Comparison of ENCODE assay signal across 9 cellular contexts in the genomic region with DNA sequence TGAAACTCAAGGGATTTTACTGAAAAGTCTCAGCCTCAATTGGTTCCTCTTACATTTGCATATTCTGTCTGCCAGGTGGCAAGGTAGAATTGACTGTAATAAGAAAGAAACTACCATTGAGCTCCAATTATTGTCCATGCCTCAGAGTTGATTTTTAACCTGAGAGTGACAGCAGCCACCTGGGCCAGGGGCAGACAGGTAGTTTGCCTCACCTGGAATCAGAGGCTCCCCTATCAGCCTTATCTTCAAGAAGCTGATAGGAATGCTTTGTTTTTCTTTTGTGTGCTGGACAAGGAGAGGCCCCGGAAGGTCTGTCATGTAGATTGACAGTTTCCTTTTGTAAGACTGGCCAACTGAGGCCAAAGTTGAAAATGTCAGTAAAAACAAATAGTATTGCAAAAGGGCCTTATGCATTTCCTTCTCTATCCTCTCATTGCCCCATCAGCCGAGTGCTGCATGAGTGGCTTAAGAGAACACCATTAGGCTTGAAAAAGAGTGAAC. TPM values are rescaled to one million over a fixed set of nuclear protein-coding genes. Genes with fewer than 3 reads are reported as not detected.
DNase-seq lines count a peak whose midpoint lies in the region; ATAC-seq and TF ChIP-seq lines count a peak whose summit lies in the region.
"Had no signal": no experiment of that assay in that cellular context is flagged by ENCODE, and none has a peak within 500 bp of the region (broad histone marks: within the 10 kb centered on the region; RNA-seq: fewer than 3 reads in every experiment).

No MANE protein-coding gene starts in this region.

- ATAC-seq in HG03432 (IDR thresholded peaks at IDR 0.05; ENCODE audit: unreplicated experiment), result peak; percentile 67
- peak; percentile 88 for ATAC-seq in stimulated activated memory B cell treated with anti-CD40 and anti-IgM and Interleukin-4, amounts not matched to agents 10 μg/mL and 1 μg/mL and 100 μg/mL, for 72 hours

- H3K4me3 Mint-ChIP-seq in activated CD4-positive, alpha-beta T cell treated with anti-CD3 and anti-CD28 coated beads, Interleukin-2, amount 10 ng/mL, durations not matched to agents 24 days and 14 days, result peak overlapping the region; percentile 61
- H3K4me3 Mint-ChIP-seq in stimulated activated memory B cell treated with anti-CD40 and anti-IgM and Interleukin-4, amounts not matched to agents 10 μg/mL and 1 μg/mL and 100 μg/mL, for 72 hours, result peak overlapping the region; percentile 66
- H3K4me3 Mint-ChIP-seq in mesothelial cell of epicardium, result no peak overlapping the region
- H3K4me3 Mint-ChIP-seq in endothelial cell (ENCODE audit: unreplicated experiment), result no peak overlapping the region

- peak overlapping the region; percentile 45 to 60 for H3K27ac ChIP-seq in coronary artery
- H3K27ac ChIP-seq: VCaP had no signal

- no peak for TF ChIP-seq CTCF in coronary artery (IDR thresholded peaks at IDR 0.05)
- TF ChIP-seq CTCF in mesothelial cell of epicardium (IDR thresholded peaks at IDR 0.05; ENCODE audit: unreplicated experiment), result no peak
- no peak for TF ChIP-seq CTCF in endothelial cell (IDR thresholded peaks at IDR 0.05; ENCODE audit: unreplicated experiment)

- H3K4me1 Mint-ChIP-seq in activated CD4-positive, alpha-beta T cell treated with anti-CD3 and anti-CD28 coated beads, Interleukin-2, amount 10 ng/mL, durations not matched to agents 24 days and 14 days, result peaks cover 85% of the 10 kb centered on the region
- H3K4me1 Mint-ChIP-seq in stimulated activated memory B cell treated with anti-CD40 and anti-IgM and Interleukin-4, amounts not matched to agents 10 μg/mL and 1 μg/mL and 100 μg/mL, for 72 hours, result peaks cover 73% of the 10 kb centered on the region
- no peaks in the 10 kb centered on the region for H3K4me1 Mint-ChIP-seq in mesothelial cell of epicardium
- peaks cover 30% of the 10 kb centered on the region for H3K4me1 Mint-ChIP-seq in endothelial cell (ENCODE audit: unreplicated experiment)

- no peak overlapping the region for H3K4me3 ChIP-seq in coronary artery

- H3K9me3 Mint-ChIP-seq in activated CD4-positive, alpha-beta T cell treated with anti-CD3 and anti-CD28 coated beads, Interleukin-2, amount 10 ng/mL, durations not matched to agents 24 days and 14 days, result peaks cover 15% of the 10 kb centered on the region
- no peaks in the 10 kb centered on the region for H3K9me3 Mint-ChIP-seq in stimulated activated memory B cell treated with anti-CD40 and anti-IgM and Interleukin-4, amounts not matched to agents 10 μg/mL and 1 μg/mL and 100 μg/mL, for 72 hours
- H3K9me3 Mint-ChIP-seq in mesothelial cell of epicardium (no peaks in the 10 kb centered on the region), endothelial cell (ENCODE audit: unreplicated experiment) (no peaks in the 10 kb centered on the region)

- peak overlapping the region; percentile 86 for H3K27ac Mint-ChIP-seq in activated CD4-positive, alpha-beta T cell treated with anti-CD3 and anti-CD28 coated beads, Interleukin-2, amount 10 ng/mL, durations not matched to agents 24 days and 14 days
- H3K27ac Mint-ChIP-seq in stimulated activated memory B cell treated with anti-CD40 and anti-IgM and Interleukin-4, amounts not matched to agents 10 μg/mL and 1 μg/mL and 100 μg/mL, for 72 hours, result peak overlapping the region; percentile 53
- H3K27ac Mint-ChIP-seq in mesothelial cell of epicardium (no peak overlapping the region), endothelial cell (ENCODE audit: unreplicated experiment) (no peak overlapping the region)

- DNase-seq in activated CD4-positive, alpha-beta T cell treated with anti-CD3 and anti-CD28 coated beads, Interleukin-2, amount 10 ng/mL, durations not matched to agents 24 days and 14 days, result no peak
- no peak for DNase-seq in activated CD4-positive, alpha-beta T cell treated with anti-CD3 and anti-CD28 coated beads for 4 hours
- DNase-seq in coronary artery (ENCODE audit: low spot score), result no peak
- no peak for DNase-seq in mesothelial cell of epicardium (ENCODE audit: low spot score in 2 of 2, unreplicated experiment in 2 of 2)
- no peak for DNase-seq in NCI-H2227 (lab: John Stamatoyannopoulos, UW; ENCODE audit: unreplicated experiment)
- no peak for DNase-seq in endothelial cell (ENCODE audit: low spot score)

- H3K36me3 Mint-ChIP-seq in activated CD4-positive, alpha-beta T cell treated with anti-CD3 and anti-CD28 coated beads, Interleukin-2, amount 10 ng/mL, durations not matched to agents 24 days and 14 days (ENCODE audit: low read depth), result peaks cover 76% of the 10 kb centered on the region
- H3K36me3 Mint-ChIP-seq in stimulated activated memory B cell treated with anti-CD40 and anti-IgM and Interleukin-4, amounts not matched to agents 10 μg/mL and 1 μg/mL and 100 μg/mL, for 72 hours, result peaks cover 37% of the 10 kb centered on the region
- H3K36me3 Mint-ChIP-seq in mesothelial cell of epicardium, result no peaks in the 10 kb centered on the region
- H3K36me3 Mint-ChIP-seq in endothelial cell (ENCODE audit: low read depth, unreplicated experiment), result peaks cover 4% of the 10 kb centered on the region

- no peaks in the 10 kb centered on the region for H3K27me3 Mint-ChIP-seq in activated CD4-positive, alpha-beta T cell treated with anti-CD3 and anti-CD28 coated beads, Interleukin-2, amount 10 ng/mL, durations not matched to agents 24 days and 14 days
- H3K27me3 Mint-ChIP-seq in stimulated activated memory B cell treated with anti-CD40 and anti-IgM and Interleukin-4, amounts not matched to agents 10 μg/mL and 1 μg/mL and 100 μg/mL, for 72 hours, result no peaks in the 10 kb centered on the region
- H3K27me3 Mint-ChIP-seq in mesothelial cell of epicardium (ENCODE audit: low read depth) (no peaks in the 10 kb centered on the region), endothelial cell (ENCODE audit: unreplicated experiment) (no peaks in the 10 kb centered on the region)

- intact Hi-C loops in activated CD4-positive, alpha-beta T cell treated with anti-CD3 and anti-CD28 coated beads, Interleukin-2, amount 10 ng/mL, durations not matched to agents 24 days and 14 days (cut with micrococcal nuclease), result no loop called here

RNA-seq across cellular contexts. Expression of a gene that starts 34.1 kb away (rescaled TPM):
- 488 and 489 TPM in 2 replicates for total RNA-seq in activated CD4-positive, alpha-beta T cell treated with anti-CD3 and anti-CD28 coated beads, Interleukin-2, amount 10 ng/mL, durations not matched to agents 24 days and 14 days
- total RNA-seq in mesothelial cell of epicardium (1.7 to 2.9 TPM (median 1.9 TPM) in 3 replicates), endothelial cell (ENCODE audit: unreplicated experiment) (155 TPM)

Comparison
In these comparisons a context has a peak if more than half of its experiments do, and no peak if none do; other contexts are left out.
1. H3K27ac Mint-ChIP-seq: peak in activated CD4-positive, alpha-beta T cell treated with anti-CD3 and anti-CD28 coated beads, Interleukin-2, amount 10 ng/mL, durations not matched to agents 24 days and 14 days (single experiment) and stimulated activated memory B cell treated with anti-CD40 and anti-IgM and Interleukin-4, amounts not matched to agents 10 μg/mL and 1 μg/mL and 100 μg/mL, for 72 hours (single experiment); none in mesothelial cell of epicardium (single experiment) and endothelial cell (single experiment).
2. H3K4me3 Mint-ChIP-seq: peak in activated CD4-positive, alpha-beta T cell treated with anti-CD3 and anti-CD28 coated beads, Interleukin-2, amount 10 ng/mL, durations not matched to agents 24 days and 14 days (single experiment) and stimulated activated memory B cell treated with anti-CD40 and anti-IgM and Interleukin-4, amounts not matched to agents 10 μg/mL and 1 μg/mL and 100 μg/mL, for 72 hours (single experiment); none in mesothelial cell of epicardium (single experiment) and endothelial cell (single experiment).
3. RNA of a gene that starts 34.1 kb away (total RNA-seq): 488 to 489 TPM in activated CD4-positive, alpha-beta T cell treated with anti-CD3 and anti-CD28 coated beads, Interleukin-2, amount 10 ng/mL, durations not matched to agents 24 days and 14 days and 155 TPM in endothelial cell (single experiment); 1.7 to 2.9 TPM in mesothelial cell of epicardium; every median in the first group is over 10 times any median in the second.